ENCODE assay signal across 1 cellular context in the genomic region with DNA sequence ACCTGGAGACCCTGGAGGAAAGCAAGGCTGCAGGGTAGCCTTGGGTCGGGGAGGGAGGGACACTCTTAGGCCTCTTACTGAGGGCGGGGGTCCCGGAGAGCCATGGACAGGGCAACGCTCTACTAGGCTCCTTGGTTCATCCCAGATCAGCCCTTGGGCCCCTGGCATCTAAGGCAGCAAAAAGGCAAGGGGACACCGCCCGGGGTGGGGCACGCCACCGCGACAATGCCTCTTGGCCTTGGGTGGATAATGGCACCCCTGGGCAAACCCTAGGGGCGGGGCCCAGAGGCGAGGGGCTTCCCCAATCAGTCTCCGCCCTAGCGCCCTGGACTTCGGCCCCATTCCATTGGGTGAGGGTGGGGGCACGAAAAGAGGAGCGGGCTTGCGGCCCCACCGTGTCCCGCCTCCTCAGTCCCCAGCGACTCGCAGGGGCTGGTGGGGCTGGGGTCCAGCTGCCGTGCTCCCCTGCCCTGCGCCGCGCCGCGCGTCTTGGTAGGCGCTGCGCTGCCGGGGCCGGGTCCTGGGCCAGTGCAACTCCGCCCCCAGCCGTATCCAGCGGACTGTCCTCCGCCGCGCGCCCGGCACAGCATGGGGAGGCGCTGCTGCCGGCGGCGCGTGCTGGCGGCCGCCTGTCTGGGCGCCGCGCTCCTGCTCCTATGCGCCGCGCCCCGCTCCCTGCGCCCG.
TF ChIP-seq lines count a peak whose summit lies in the region.

A gene with protein sequence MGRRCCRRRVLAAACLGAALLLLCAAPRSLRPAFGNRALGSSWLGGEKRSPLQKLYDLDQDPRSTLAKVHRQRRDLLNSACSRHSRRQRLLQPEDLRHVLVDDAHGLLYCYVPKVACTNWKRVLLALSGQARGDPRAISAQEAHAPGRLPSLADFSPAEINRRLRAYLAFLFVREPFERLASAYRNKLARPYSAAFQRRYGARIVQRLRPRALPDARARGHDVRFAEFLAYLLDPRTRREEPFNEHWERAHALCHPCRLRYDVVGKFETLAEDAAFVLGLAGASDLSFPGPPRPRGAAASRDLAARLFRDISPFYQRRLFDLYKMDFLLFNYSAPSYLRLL (plus strand): TSS at position 411 of the 684 bp plus-strand sequence. CDS start 178 bp downstream, at position 589.

TF ChIP-seq in HepG2, 621 proteins besides CTCF, POLR2A, EP300 and RAD21 (continued from another document and continues in another):
- TF ChIP-seq, protein P1, sequence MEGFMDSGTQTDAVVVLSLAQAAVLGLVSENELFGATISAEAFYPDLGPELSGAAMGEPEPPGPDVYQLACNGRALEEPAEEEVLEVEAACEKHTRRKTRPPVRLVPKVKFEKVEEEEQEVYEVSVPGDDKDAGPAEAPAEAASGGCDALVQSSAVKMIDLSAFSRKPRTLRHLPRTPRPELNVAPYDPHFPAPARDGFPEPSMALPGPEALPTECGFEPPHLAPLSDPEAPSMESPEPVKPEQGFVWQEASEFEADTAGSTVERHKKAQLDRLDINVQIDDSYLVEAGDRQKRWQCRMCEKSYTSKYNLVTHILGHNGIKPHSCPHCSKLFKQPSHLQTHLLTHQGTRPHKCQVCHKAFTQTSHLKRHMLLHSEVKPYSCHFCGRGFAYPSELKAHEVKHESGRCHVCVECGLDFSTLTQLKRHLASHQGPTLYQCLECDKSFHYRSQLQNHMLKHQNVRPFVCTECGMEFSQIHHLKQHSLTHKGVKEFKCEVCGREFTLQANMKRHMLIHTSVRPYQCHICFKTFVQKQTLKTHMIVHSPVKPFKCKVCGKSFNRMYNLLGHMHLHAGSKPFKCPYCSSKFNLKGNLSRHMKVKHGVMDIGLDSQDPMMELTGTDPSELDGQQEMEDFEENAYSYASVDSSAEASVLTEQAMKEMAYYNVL (CRISPR knock-in tag; IDR thresholded peaks at IDR 0.05; ENCODE audit: borderline replicate concordance): peak; percentile 72; the same call in 1 of the 2 replicates
- peak; percentile 48; the same call in 1 of the 2 replicates for TF ChIP-seq ZBTB7A (CRISPR knock-in tag; IDR thresholded peaks at IDR 0.05)
- peak; percentile 60; the same call in 1 of the 2 replicates for TF ChIP-seq ZNF776 (CRISPR knock-in tag; IDR thresholded peaks at IDR 0.05)
- peak; percentile 100 for TF ChIP-seq ZNF670 (CRISPR knock-in tag; IDR thresholded peaks at IDR 0.05; ENCODE audit: borderline replicate concordance)
- TF ChIP-seq ZFX (CRISPR knock-in tag; IDR thresholded peaks at IDR 0.05; ENCODE audit: low read depth): peak; percentile 76
- peak; percentile 48 for TF ChIP-seq SRSF1 (optimal IDR thresholded peaks at IDR 0.05; ENCODE audit: low read depth, low read length)
- no peak for TF ChIP-seq PRPF4 (IDR thresholded peaks at IDR 0.05; ENCODE audit: low read depth, low read length, poor library complexity, severe bottlenecking)
- peak; percentile 41; the same call in 1 of the 2 replicates for TF ChIP-seq ZNF644 (CRISPR knock-in tag; IDR thresholded peaks at IDR 0.05; ENCODE audit: low read depth)
- TF ChIP-seq TBL1XR1 (IDR thresholded peaks at IDR 0.05; ENCODE audit: borderline replicate concordance, low read length, partially characterized antibody): peak; percentile 17
- peak; percentile 78; the same call in 1 of the 2 replicates for TF ChIP-seq ZNF142 (CRISPR knock-in tag; IDR thresholded peaks at IDR 0.05)
- no peak; the same call in 1 of the 2 replicates for TF ChIP-seq MEF2D (CRISPR knock-in tag; IDR thresholded peaks at IDR 0.05)
- TF ChIP-seq SMAD1 (CRISPR knock-in tag; IDR thresholded peaks at IDR 0.05; ENCODE audit: borderline replicate concordance, low read depth): 0 out of 2 replicates have a peak, but pooled peaks have one; percentile 32
- peak; percentile 82; the same call in 1 of the 2 replicates for TF ChIP-seq RFXAP (CRISPR knock-in tag; IDR thresholded peaks at IDR 0.05; ENCODE audit: borderline replicate concordance)
- peak; percentile 2 for TF ChIP-seq ZNF18 (CRISPR knock-in tag; IDR thresholded peaks at IDR 0.05; ENCODE audit: insufficient replicate concordance)
- TF ChIP-seq ZNF354B (CRISPR knock-in tag; IDR thresholded peaks at IDR 0.05): no peak
- peak; percentile 45 for TF ChIP-seq AKAP8 (CRISPR knock-in tag; IDR thresholded peaks at IDR 0.05)
- TF ChIP-seq NFKB2 (CRISPR knock-in tag; IDR thresholded peaks at IDR 0.05; ENCODE audit: borderline replicate concordance): peak; percentile 61; the same call in 1 of the 2 replicates
- TF ChIP-seq, protein P2, sequence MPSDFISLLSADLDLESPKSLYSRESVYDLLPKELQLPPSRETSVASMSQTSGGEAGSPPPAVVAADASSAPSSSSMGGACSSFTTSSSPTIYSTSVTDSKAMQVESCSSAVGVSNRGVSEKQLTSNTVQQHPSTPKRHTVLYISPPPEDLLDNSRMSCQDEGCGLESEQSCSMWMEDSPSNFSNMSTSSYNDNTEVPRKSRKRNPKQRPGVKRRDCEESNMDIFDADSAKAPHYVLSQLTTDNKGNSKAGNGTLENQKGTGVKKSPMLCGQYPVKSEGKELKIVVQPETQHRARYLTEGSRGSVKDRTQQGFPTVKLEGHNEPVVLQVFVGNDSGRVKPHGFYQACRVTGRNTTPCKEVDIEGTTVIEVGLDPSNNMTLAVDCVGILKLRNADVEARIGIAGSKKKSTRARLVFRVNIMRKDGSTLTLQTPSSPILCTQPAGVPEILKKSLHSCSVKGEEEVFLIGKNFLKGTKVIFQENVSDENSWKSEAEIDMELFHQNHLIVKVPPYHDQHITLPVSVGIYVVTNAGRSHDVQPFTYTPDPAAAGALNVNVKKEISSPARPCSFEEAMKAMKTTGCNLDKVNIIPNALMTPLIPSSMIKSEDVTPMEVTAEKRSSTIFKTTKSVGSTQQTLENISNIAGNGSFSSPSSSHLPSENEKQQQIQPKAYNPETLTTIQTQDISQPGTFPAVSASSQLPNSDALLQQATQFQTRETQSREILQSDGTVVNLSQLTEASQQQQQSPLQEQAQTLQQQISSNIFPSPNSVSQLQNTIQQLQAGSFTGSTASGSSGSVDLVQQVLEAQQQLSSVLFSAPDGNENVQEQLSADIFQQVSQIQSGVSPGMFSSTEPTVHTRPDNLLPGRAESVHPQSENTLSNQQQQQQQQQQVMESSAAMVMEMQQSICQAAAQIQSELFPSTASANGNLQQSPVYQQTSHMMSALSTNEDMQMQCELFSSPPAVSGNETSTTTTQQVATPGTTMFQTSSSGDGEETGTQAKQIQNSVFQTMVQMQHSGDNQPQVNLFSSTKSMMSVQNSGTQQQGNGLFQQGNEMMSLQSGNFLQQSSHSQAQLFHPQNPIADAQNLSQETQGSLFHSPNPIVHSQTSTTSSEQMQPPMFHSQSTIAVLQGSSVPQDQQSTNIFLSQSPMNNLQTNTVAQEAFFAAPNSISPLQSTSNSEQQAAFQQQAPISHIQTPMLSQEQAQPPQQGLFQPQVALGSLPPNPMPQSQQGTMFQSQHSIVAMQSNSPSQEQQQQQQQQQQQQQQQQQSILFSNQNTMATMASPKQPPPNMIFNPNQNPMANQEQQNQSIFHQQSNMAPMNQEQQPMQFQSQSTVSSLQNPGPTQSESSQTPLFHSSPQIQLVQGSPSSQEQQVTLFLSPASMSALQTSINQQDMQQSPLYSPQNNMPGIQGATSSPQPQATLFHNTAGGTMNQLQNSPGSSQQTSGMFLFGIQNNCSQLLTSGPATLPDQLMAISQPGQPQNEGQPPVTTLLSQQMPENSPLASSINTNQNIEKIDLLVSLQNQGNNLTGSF (CRISPR knock-in tag; IDR thresholded peaks at IDR 0.05): no peak
- peak; percentile 94 for TF ChIP-seq YEATS4 (CRISPR knock-in tag; IDR thresholded peaks at IDR 0.05; ENCODE audit: borderline replicate concordance)
- TF ChIP-seq ZNF180 (CRISPR knock-in tag; IDR thresholded peaks at IDR 0.05; ENCODE audit: borderline replicate concordance, low read depth): 0 out of 2 replicates have a peak, but pooled peaks have one; percentile 22
- 0 out of 2 replicates have a peak, but pooled peaks have one; percentile 29 for TF ChIP-seq ZNF773 (CRISPR knock-in tag; IDR thresholded peaks at IDR 0.05; ENCODE audit: borderline replicate concordance)
- peak; percentile 44 for TF ChIP-seq SP4 (CRISPR knock-in tag; IDR thresholded peaks at IDR 0.05)
- TF ChIP-seq THAP8 (CRISPR knock-in tag; IDR thresholded peaks at IDR 0.05; ENCODE audit: borderline replicate concordance): no peak
- peak; percentile 90 for TF ChIP-seq HNF4G (IDR thresholded peaks at IDR 0.05; ENCODE audit: borderline replicate concordance, low read depth, low read length)
- peak; percentile 91; the same call in 1 of the 2 replicates for TF ChIP-seq HNF4G (CRISPR knock-in tag; IDR thresholded peaks at IDR 0.05; ENCODE audit: borderline replicate concordance, low read depth)
- TF ChIP-seq RBFOX2 (IDR thresholded peaks at IDR 0.05; ENCODE audit: low read depth, low read length): peak; percentile 98
- TF ChIP-seq ARID4A (CRISPR knock-in tag; IDR thresholded peaks at IDR 0.05; ENCODE audit: borderline replicate concordance): peak; percentile 78
- TF ChIP-seq ZFP1 (CRISPR knock-in tag; IDR thresholded peaks at IDR 0.05): peak; percentile 69; the same call in 1 of the 2 replicates
- TF ChIP-seq CBX5 (CRISPR knock-in tag; IDR thresholded peaks at IDR 0.05; ENCODE audit: borderline replicate concordance): peak; percentile 78; the same call in 1 of the 2 replicates
- peak; percentile 99 for TF ChIP-seq HIVEP1 (CRISPR knock-in tag; IDR thresholded peaks at IDR 0.05)
- peak; percentile 90 for TF ChIP-seq ZNF121 (CRISPR knock-in tag; IDR thresholded peaks at IDR 0.05)
